Comparison of ENCODE assay signal across 16 cellular contexts in the genomic region with DNA sequence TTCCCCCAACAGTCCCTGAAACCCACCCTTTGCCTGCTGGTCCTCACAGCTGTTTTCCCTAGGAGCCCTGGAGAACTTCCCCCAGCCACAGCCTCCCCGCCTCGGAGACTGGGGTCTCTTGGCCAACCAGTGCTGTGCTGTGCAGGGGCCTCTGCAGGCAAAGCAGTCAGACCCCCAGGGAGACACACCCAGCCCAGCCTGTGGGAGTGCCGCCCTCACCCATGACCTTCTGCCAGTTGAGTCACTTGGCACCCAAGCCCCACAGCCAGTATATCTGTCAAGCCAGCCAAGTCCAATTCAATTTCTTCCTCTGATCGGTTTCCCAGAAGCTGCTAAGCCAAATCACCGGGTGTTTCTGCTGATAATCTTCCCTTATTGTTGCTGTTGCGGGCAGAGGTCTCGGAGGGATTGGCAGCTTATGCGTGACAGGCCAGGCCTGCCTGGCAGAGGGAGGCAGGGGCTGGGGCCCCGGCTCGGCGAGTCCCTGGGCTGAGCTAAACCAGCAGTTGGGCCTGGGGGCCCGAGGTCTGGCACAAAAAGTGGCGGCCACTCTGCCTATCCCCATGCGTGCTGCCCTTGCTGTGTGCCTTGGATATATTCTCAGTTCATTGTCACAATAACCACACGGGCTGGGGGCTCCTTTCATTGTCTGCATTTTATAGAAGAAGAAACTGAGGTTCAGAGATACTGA.
DNase-seq lines count a peak whose midpoint lies in the region; ATAC-seq and TF ChIP-seq lines count a peak whose summit lies in the region.
"Had no signal": no experiment of that assay in that cellular context is flagged by ENCODE, and none has a peak within 500 bp of the region (broad histone marks: within the 10 kb centered on the region; RNA-seq: fewer than 3 reads in every experiment).

No MANE protein-coding gene starts in this region.

- no peaks in the 10 kb centered on the region for H3K36me3 ChIP-seq in lower lobe of right lung
- H3K36me3 ChIP-seq: breast epithelium had no signal

- peaks cover 8% of the 10 kb centered on the region for H3K27me3 ChIP-seq in lower lobe of right lung (ENCODE audit: low read depth)
- H3K27me3 ChIP-seq: breast epithelium had no signal

- DNase-seq in stimulated activated naive CD8-positive, alpha-beta T cell treated with anti-CD3 and anti-CD28 coated beads, Interleukin-15, Interleukin-2, amounts not matched to agents 100 U/mL and 50 U/mL, for 24 hours = no peak
- DNase-seq in stimulated activated naive CD8-positive, alpha-beta T cell treated with anti-CD3 and anti-CD28 coated beads, Interleukin-15, amount 100 ng/mL, for 72 hours = no peak
- peak; percentile 6 to 14 for DNase-seq in dermis microvascular lymphatic vessel endothelial cell (ENCODE audit: low read depth in 2 of 2)
- no peak for DNase-seq in lower lobe of right lung
- DNase-seq in activated CD4-positive, alpha-beta T cell treated with anti-CD3 and anti-CD28 coated beads for 4 hours = no peak
- no peak for DNase-seq in DMS153 treated with DMSO at 0.1 percent for 48 hours (lab: John Stamatoyannopoulos, UW; ENCODE audit: unreplicated experiment)
- DNase-seq in SW480 (ENCODE audit: low spot score) = no peak
- no peak for DNase-seq in foreskin melanocyte
- DNase-seq: activated naive CD4-positive, alpha-beta T cell; DMS153; effector memory CD4-positive, alpha-beta T cell; NCI-H1694; NCI-H510A; psoas muscle; stimulated activated CD4-positive, alpha-beta T cell treated with anti-CD3 and anti-CD28 coated beads, Interleukin-2, amount 100 ng/mL, for 24 hours had no signal

- no peak overlapping the region for H3K27ac Mint-ChIP-seq in stimulated activated naive CD8-positive, alpha-beta T cell treated with anti-CD3 and anti-CD28 coated beads, Interleukin-15, amount 100 ng/mL, for 72 hours

- H3K27ac ChIP-seq in lower lobe of right lung = no peak overlapping the region
- H3K27ac ChIP-seq: breast epithelium, psoas muscle had no signal

- ATAC-seq in stimulated activated naive CD8-positive, alpha-beta T cell treated with anti-CD3 and anti-CD28 coated beads, Interleukin-15, Interleukin-2, amounts not matched to agents 100 U/mL and 50 U/mL, for 24 hours = peak; percentile 43
- ATAC-seq in stimulated activated naive CD8-positive, alpha-beta T cell treated with anti-CD3 and anti-CD28 coated beads, Interleukin-15, amount 100 ng/mL, for 72 hours = no peak
- ATAC-seq in lower lobe of right lung = peak; percentile 12 to 13
- ATAC-seq: psoas muscle had no signal

- H3K27me3 Mint-ChIP-seq in stimulated activated naive CD8-positive, alpha-beta T cell treated with anti-CD3 and anti-CD28 coated beads, Interleukin-15, amount 100 ng/mL, for 72 hours = peaks cover 7% of the 10 kb centered on the region

- intact Hi-C loops in lower lobe of right lung (cut with DNase I) = no loop called here

- H3K9me3 Mint-ChIP-seq in stimulated activated naive CD8-positive, alpha-beta T cell treated with anti-CD3 and anti-CD28 coated beads, Interleukin-15, amount 100 ng/mL, for 72 hours = no peaks in the 10 kb centered on the region

- H3K4me3 Mint-ChIP-seq in stimulated activated naive CD8-positive, alpha-beta T cell treated with anti-CD3 and anti-CD28 coated beads, Interleukin-15, amount 100 ng/mL, for 72 hours = no peak overlapping the region

- TF ChIP-seq CTCF in lower lobe of right lung (IDR thresholded peaks at IDR 0.05) = no peak

- H3K4me3 ChIP-seq in lower lobe of right lung = no peak overlapping the region
- H3K4me3 ChIP-seq: breast epithelium, psoas muscle had no signal

- no peaks in the 10 kb centered on the region for H3K9me3 ChIP-seq in lower lobe of right lung
- H3K9me3 ChIP-seq: psoas muscle had no signal

- H3K4me1 Mint-ChIP-seq in stimulated activated naive CD8-positive, alpha-beta T cell treated with anti-CD3 and anti-CD28 coated beads, Interleukin-15, amount 100 ng/mL, for 72 hours = no peaks in the 10 kb centered on the region

- H3K4me1 ChIP-seq in lower lobe of right lung = no peaks in the 10 kb centered on the region
- H3K4me1 ChIP-seq: breast epithelium, psoas muscle had no signal

Comparison
In these comparisons a context has a peak if more than half of its experiments do, and no peak if none do; other contexts are left out.
1. DNase-seq: peak in dermis microvascular lymphatic vessel endothelial cell (2 of 2); none in stimulated activated naive CD8-positive, alpha-beta T cell treated with anti-CD3 and anti-CD28 coated beads, Interleukin-15, Interleukin-2, amounts not matched to agents 100 U/mL and 50 U/mL, for 24 hours (single experiment), stimulated activated naive CD8-positive, alpha-beta T cell treated with anti-CD3 and anti-CD28 coated beads, Interleukin-15, amount 100 ng/mL, for 72 hours (0 of 2), lower lobe of right lung (single experiment), activated CD4-positive, alpha-beta T cell treated with anti-CD3 and anti-CD28 coated beads for 4 hours (0 of 2), DMS153 treated with DMSO at 0.1 percent for 48 hours (single experiment), SW480 (single experiment) and foreskin melanocyte (single experiment).